In the genomic region with DNA sequence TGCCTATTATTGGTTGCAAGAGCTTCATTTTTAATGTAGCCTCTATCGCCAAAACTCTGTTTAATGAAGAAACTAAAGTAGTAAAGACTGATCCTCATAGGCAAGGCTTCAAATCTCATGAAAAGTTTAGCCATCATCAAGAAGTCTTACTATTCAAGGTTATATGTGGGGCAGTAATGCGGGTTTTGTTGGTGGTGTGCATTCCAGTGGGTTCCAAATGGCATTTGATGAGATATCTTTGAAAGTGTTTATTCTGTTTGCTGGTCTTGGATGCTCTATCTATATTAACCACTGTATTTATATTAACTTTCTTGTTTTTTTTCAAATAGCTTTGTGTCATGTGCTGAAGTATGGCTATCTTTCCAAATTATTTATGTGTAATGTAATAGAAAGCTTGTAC, we compare ENCODE assay signal across 8 cellular contexts.
"Had no signal": no experiment of that assay in that cellular context is flagged by ENCODE, and none has a peak within 500 bp of the region (broad histone marks: within the 10 kb centered on the region; RNA-seq: fewer than 3 reads in every experiment).

No MANE protein-coding gene starts in this region.

- DNase-seq: GDM1, GF-D8 had no signal

- FAIRE-seq: G401.6, GM12878, GM12891, GM12892, GM18507, GM19239 had no signal

- ATAC-seq: GM12878 had no signal

- H3K4me3 ChIP-seq: GM12878 had no signal
